ENCODE assay signal across 8 cellular contexts in the genomic region with DNA sequence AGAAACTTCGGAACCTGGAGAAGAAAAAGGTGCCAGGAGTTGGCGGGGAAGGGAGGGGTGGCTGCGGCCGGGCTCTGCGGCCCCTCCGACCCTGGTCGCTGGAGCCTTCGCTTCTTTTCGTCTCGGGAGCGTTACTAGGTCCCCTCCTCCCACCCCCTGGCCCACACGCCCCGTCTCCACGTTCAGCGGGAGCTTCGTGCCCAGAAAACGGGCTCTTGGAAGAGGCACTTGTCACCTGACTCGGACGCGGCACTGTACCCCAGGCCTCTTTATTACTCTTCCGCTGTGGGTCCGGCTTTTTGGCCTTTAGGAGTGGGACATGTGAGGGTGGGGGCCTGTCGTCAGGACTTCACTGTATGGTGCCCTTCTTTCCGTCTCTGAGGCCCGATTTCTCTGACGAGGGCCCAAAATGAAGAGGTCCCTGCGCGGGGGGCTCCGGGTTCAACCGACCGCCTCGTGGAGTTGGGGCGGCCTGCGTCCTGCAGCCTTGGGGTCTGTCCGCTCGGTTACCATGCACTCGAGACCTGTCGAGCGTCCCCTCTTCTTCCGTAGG. TPM values are rescaled to one million over a fixed set of nuclear protein-coding genes. Genes with fewer than 3 reads are reported as not detected.
DNase-seq lines count a peak whose midpoint lies in the region; ATAC-seq and TF ChIP-seq lines count a peak whose summit lies in the region.

No MANE protein-coding gene starts in this region.

- TF ChIP-seq CTCF in RWPE1 (conservative IDR thresholded peaks at IDR 0.05; ENCODE audit: low read depth) (no peak), body of pancreas (IDR thresholded peaks at IDR 0.05) (no peak)

- POLR2A ChIA-PET in RWPE1 (lab: Yijun Ruan, JAX; ENCODE audit: low non-redundant PET), result interaction anchor here (0.5 kb wide), 1 partner anchor 65 kb away, joined by 3 read pairs; no protein-coding TSS in a partner anchor

- DNase-seq in activated CD4-positive, alpha-beta T cell treated with anti-CD3 and anti-CD28 coated beads for 1 hour, result peak; percentile 24
- DNase-seq in activated CD4-positive, alpha-beta T cell treated with anti-CD3 and anti-CD28 coated beads, Interleukin-2, amount 50 U/mL, for 1 hour, result no peak
- DNase-seq in RWPE1 (ENCODE audit: low spot score) (peak; percentile 29), body of pancreas (peak; percentile 7 to 38 (median 32)), left kidney (ENCODE audit: low read depth, low spot score) (peak; percentile 50), kidney glomerular epithelial cell (lab: John Stamatoyannopoulos, UW) (no peak)
- DNase-seq in stimulated activated CD4-positive, alpha-beta T cell treated with anti-CD3 and anti-CD28 coated beads, Interleukin-4, amount 100 ng/mL, for 48 hours (ENCODE audit: low read depth in 2 of 2), result peak; percentile 22 to 28

- peak overlapping the region; percentile 95 for H3K4me3 ChIP-seq in body of pancreas

- ATAC-seq in body of pancreas (no peak), HG03432 (IDR thresholded peaks at IDR 0.05; ENCODE audit: unreplicated experiment) (no peak)

- H3K9me3 ChIP-seq in body of pancreas, result no peaks in the 10 kb centered on the region

- WGBS in body of pancreas, 2 donors, result 0% methylated on average over 23 to 40 of the region's 40 CpGs

- H3K4me1 ChIP-seq in body of pancreas, result peaks cover 46% of the 10 kb centered on the region

- TF ChIP-seq POLR2A in body of pancreas (IDR thresholded peaks at IDR 0.05), result no peak

- intact Hi-C loops in body of pancreas (cut with DNase I), result no loop called here

- CTCF ChIA-PET in RWPE1 (lab: Yijun Ruan, JAX), result interaction anchor here (0.7 kb wide), 1 partner anchor 65 kb away, joined by 3 read pairs; no protein-coding TSS in a partner anchor

- H3K27me3 ChIP-seq in body of pancreas, result no peaks in the 10 kb centered on the region

- H3K27ac ChIP-seq in RWPE1 (peak overlapping the region; percentile 99), body of pancreas (peak overlapping the region; percentile 94 to 100 (median 98))

- H3K36me3 ChIP-seq in body of pancreas (replicated peaks in 1 of 2; ENCODE audit: insufficient read depth in 1 of 2, low read depth in 2 of 2), result no peaks in the 10 kb centered on the region

RNA-seq across cellular contexts. Expression of a gene that starts 1.2 kb away (rescaled TPM):
- 100 to 1,000 TPM in 1 of 2 donors, 10 to 100 TPM in 1; 90.0 to 165 TPM for total RNA-seq in body of pancreas

RNA-seq across cellular contexts. Expression of a gene that starts 52.7 kb away (rescaled TPM):
- total RNA-seq in body of pancreas, result 10 to 100 TPM; 22.6 to 38.2 TPM

Comparison
In these comparisons a context has a peak if more than half of its experiments do, and no peak if none do; other contexts are left out.
1. DNase-seq: peak in activated CD4-positive, alpha-beta T cell treated with anti-CD3 and anti-CD28 coated beads for 1 hour (single experiment), RWPE1 (single experiment), body of pancreas (4 of 4), left kidney (single experiment) and stimulated activated CD4-positive, alpha-beta T cell treated with anti-CD3 and anti-CD28 coated beads, Interleukin-4, amount 100 ng/mL, for 48 hours (2 of 2); none in activated CD4-positive, alpha-beta T cell treated with anti-CD3 and anti-CD28 coated beads, Interleukin-2, amount 50 U/mL, for 1 hour (single experiment) and kidney glomerular epithelial cell (single experiment).